ENCODE assay signal across 2 cellular contexts in the genomic region with DNA sequence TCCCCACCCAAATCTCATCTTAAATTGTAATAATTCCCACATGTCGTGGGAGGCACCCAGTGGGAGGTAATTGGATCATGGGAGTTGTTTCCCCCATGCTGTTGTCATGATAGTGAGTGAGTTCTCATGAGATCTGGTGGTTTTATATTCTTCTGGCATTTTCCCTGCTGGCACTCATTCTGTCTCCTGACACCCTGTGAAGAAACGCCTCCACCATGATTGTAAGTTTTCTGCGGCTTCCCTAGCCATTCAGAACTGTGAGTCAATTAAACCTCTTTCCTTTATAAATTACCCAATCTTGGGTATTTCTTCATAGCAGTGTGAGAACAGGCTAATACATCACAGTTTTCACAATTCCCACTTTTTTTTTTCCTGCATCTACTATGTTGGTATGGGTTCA. TPM values are rescaled to one million over a fixed set of nuclear protein-coding genes. Genes with fewer than 3 reads are reported as not detected.
"Had no signal": no experiment of that assay in that cellular context is flagged by ENCODE, and none has a peak within 500 bp of the region (broad histone marks: within the 10 kb centered on the region; RNA-seq: fewer than 3 reads in every experiment).

No MANE protein-coding gene starts in this region.

RNA-seq across cellular contexts. Expression of a gene that starts 26.5 kb away (rescaled TPM):
- total RNA-seq: body of pancreas, SJCRH30 had no signal
